28 cellular contexts compared by ENCODE assay signal in genomic region chr6:56169366-56169765, GRCh38.
"Had no signal": no experiment of that assay in that cellular context is flagged by ENCODE, and none has a peak within 500 bp of the region (broad histone marks: within the 10 kb centered on the region; RNA-seq: fewer than 3 reads in every experiment).

No MANE protein-coding gene starts in this region.

- DNase-seq: activated CD4-positive, alpha-beta memory T cell treated with anti-CD3 and anti-CD28 coated beads for 36 hours; activated CD4-positive, alpha-beta T cell treated with anti-CD3 and anti-CD28 coated beads for 36 hours; activated CD4-positive, alpha-beta T cell treated with anti-CD3 and anti-CD28 coated beads, Interleukin-2, amount 10 ng/mL, durations not matched to agents 24 days and 14 days; activated CD4-positive, CD25-positive, alpha-beta regulatory T cell; activated CD4-positive, CD25-positive, alpha-beta regulatory T cell treated with anti-CD3 and anti-CD28 coated beads, Interleukin-2, amount 50 U/mL, for 72 hours; activated CD8-positive, alpha-beta memory T cell treated with anti-CD3 and anti-CD28 coated beads, Interleukin-2, amount 10 ng/mL, durations not matched to agents 7 days and 5 days; activated CD8-positive, alpha-beta memory T cell treated with anti-CD3 and anti-CD28 coated beads, Interleukin-2, amount 50 U/mL, for 4 hours; activated CD8-positive, alpha-beta T cell treated with anti-CD3 and anti-CD28 coated beads, Interleukin-2, amount 10 ng/mL, durations not matched to agents 7 days and 5 days; activated effector memory CD4-positive, alpha-beta T cell treated with anti-CD3 and anti-CD28 coated beads, Interleukin-2, amount 50 U/mL, for 16 hours; activated naive CD4-positive, alpha-beta T cell treated with anti-CD3 and anti-CD28 coated beads for 36 hours; activated naive CD8-positive, alpha-beta T cell treated with anti-CD3 and anti-CD28 coated beads for 36 hours; activated naive CD8-positive, alpha-beta T cell treated with anti-CD3 and anti-CD28 coated beads, Interleukin-2, amount 50 U/mL, for 24 hours; activated T-cell treated with anti-CD3 and anti-CD28 coated beads, Interleukin-2, amount 50 U/mL, for 1 hour; activated T-cell treated with anti-CD3 and anti-CD28 coated beads, Interleukin-2, amount 50 U/mL, for 48 hours; adrenal gland; amygdala; aorta; body of pancreas; dorsolateral prefrontal cortex; effector memory CD4-positive, alpha-beta T cell; endodermal cell; erythroblast; foreskin melanocyte; heart right ventricle; T-helper 2 cell had no signal

- H3K4me1 ChIP-seq: adrenal gland, body of pancreas, esophagus muscularis mucosa, gastroesophageal sphincter, heart right ventricle had no signal

- H3K27ac ChIP-seq: adrenal gland, body of pancreas, coronary artery, dorsolateral prefrontal cortex, esophagus muscularis mucosa, gastroesophageal sphincter, heart right ventricle had no signal

- ATAC-seq: activated CD4-positive, alpha-beta T cell treated with anti-CD3 and anti-CD28 coated beads for 36 hours; activated CD8-positive, alpha-beta memory T cell treated with anti-CD3 and anti-CD28 coated beads, Interleukin-2, amount 10 ng/mL, durations not matched to agents 7 days and 5 days; activated CD8-positive, alpha-beta T cell treated with anti-CD3 and anti-CD28 coated beads, Interleukin-2, amount 10 ng/mL, durations not matched to agents 7 days and 5 days; activated naive CD8-positive, alpha-beta T cell treated with anti-CD3 and anti-CD28 coated beads, Interleukin-2, amount 50 U/mL, for 24 hours; body of pancreas; gastroesophageal sphincter; heart right ventricle had no signal

- H3K4me3 ChIP-seq: adrenal gland, body of pancreas, coronary artery, dorsolateral prefrontal cortex, esophagus muscularis mucosa, gastroesophageal sphincter, heart right ventricle had no signal

- H3K9me3 ChIP-seq: adrenal gland had no signal

- H3K27me3 ChIP-seq: adrenal gland, body of pancreas, dorsolateral prefrontal cortex, esophagus muscularis mucosa, gastroesophageal sphincter, heart right ventricle had no signal

- H3K36me3 ChIP-seq: adrenal gland, heart right ventricle had no signal
